Comparison of ENCODE assay signal across 1 cellular context in genomic region chr2:196295005-196295404, GRCh38.
TF ChIP-seq lines count a peak whose summit lies in the region.

No MANE protein-coding gene starts in this region.

TF ChIP-seq in IMR-90, 13 proteins besides CTCF, POLR2A, EP300 and RAD21:
- no peak for TF ChIP-seq MXI1 (IDR thresholded peaks at IDR 0.05; ENCODE audit: borderline replicate concordance, low read depth, low read length)
- TF ChIP-seq FOS (IDR thresholded peaks at IDR 0.05; ENCODE audit: low read depth, low read length): no peak
- TF ChIP-seq MAZ (IDR thresholded peaks at IDR 0.05; ENCODE audit: borderline replicate concordance, low read depth, low read length): no peak
- no peak for TF ChIP-seq USF2 (IDR thresholded peaks at IDR 0.05; ENCODE audit: low read depth, low read length)
- no peak for TF ChIP-seq MAFK (IDR thresholded peaks at IDR 0.05; ENCODE audit: low read depth, low read length)
- TF ChIP-seq SMC3 (IDR thresholded peaks at IDR 0.05; ENCODE audit: low read depth, low read length): no peak
- TF ChIP-seq RFX5 (IDR thresholded peaks at IDR 0.05; ENCODE audit: low read depth, low read length): no peak
- TF ChIP-seq CHD1 (IDR thresholded peaks at IDR 0.05; ENCODE audit: low read depth, low read length): no peak
